In the genomic region with DNA sequence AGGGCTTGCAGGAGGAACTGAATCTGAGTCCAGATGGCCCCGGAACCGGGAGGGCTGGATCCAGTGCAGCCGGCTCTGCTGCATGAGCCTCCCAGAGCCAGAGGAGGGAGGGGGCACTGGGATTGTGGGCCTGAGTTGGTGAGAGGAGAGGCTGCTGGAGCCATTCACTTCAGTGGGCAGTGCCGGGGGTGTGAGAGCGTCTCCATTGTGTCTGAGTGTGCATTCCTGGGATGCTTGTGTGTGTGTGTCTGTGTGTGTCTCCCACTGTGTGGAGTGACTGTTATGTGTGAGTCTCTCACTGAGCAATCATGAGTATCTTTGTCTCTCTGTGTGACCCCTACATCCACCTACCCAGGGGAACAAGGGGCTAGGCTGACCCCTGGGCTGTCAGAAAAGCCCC, we compare ENCODE assay signal across 1 cellular context.
TF ChIP-seq lines count a peak whose summit lies in the region.

No MANE protein-coding gene starts in this region.

TF ChIP-seq in HepG2, 621 proteins besides CTCF, POLR2A, EP300 and RAD21:
- TF ChIP-seq TEAD3 (CRISPR knock-in tag; optimal IDR thresholded peaks at IDR 0.05; ENCODE audit: borderline replicate concordance) (peak; percentile 22), ZNF646 (CRISPR knock-in tag; IDR thresholded peaks at IDR 0.05) (peak; percentile 39; the same call in 1 of the 2 replicates)
